16 cellular contexts compared by ENCODE assay signal in the genomic region with DNA sequence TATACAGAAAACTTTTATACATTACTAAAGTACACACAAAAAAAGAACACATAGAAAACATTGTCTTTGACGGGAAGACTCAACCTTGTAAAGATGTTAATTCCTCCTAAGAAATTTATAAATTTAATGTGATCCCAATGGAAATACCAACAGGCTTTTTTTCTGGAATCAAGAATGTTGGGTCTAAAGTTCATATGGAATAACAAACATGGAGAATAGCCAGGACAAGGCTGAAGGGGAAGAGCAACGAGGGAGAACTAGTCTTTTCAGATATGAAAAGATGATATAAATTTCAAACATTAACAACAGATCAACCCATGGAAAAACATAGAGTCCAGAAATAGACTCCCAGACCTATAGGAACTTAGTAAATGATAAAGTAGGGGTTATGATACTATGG. TPM values are rescaled to one million over a fixed set of nuclear protein-coding genes. Genes with fewer than 3 reads are reported as not detected.
DNase-seq lines count a peak whose midpoint lies in the region; ATAC-seq and TF ChIP-seq lines count a peak whose summit lies in the region.
"Had no signal": no experiment of that assay in that cellular context is flagged by ENCODE, and none has a peak within 500 bp of the region (broad histone marks: within the 10 kb centered on the region; RNA-seq: fewer than 3 reads in every experiment).

No MANE protein-coding gene starts in this region.

- peak overlapping the region in 1 of 2 donors; percentile 24 for H3K9ac ChIP-seq in liver (ENCODE audit: low read depth in 1 of 2, low read length in 2 of 2)

- H3K79me2 ChIP-seq in hepatocyte, result peaks cover 100% of the 10 kb centered on the region

- H3K4me3 Mint-ChIP-seq in natural killer cell, result no peak overlapping the region
- no peak overlapping the region for H3K4me3 Mint-ChIP-seq in natural killer cell treated with Interleukin-12 subunit alpha and Interleukin-12 subunit beta and Interleukin-15 and Interleukin-18, amount 100 ng/mL, for 72 hours
- H3K4me3 Mint-ChIP-seq: H9 had no signal

- H3K27me3 Mint-ChIP-seq in natural killer cell (ENCODE audit: low read depth in 2 of 2), result no peaks in the 10 kb centered on the region
- no peaks in the 10 kb centered on the region for H3K27me3 Mint-ChIP-seq in natural killer cell treated with Interleukin-12 subunit alpha and Interleukin-12 subunit beta and Interleukin-15 and Interleukin-18, amount 100 ng/mL, for 72 hours
- H3K27me3 Mint-ChIP-seq: CD4-positive, alpha-beta memory T cell had no signal

- peak overlapping the region; percentile 74 to 84 for H3K27ac Mint-ChIP-seq in natural killer cell
- peak overlapping the region in 1 of 2 donors; percentile 66 for H3K27ac Mint-ChIP-seq in natural killer cell treated with Interleukin-12 subunit alpha and Interleukin-12 subunit beta and Interleukin-15 and Interleukin-18, amount 100 ng/mL, for 72 hours
- H3K27ac Mint-ChIP-seq: H9 had no signal

- DNase-seq in natural killer cell, result no peak
- no peak for DNase-seq in natural killer cell treated with Interleukin-12 subunit alpha and Interleukin-12 subunit beta and Interleukin-15 and Interleukin-18, amount 100 ng/mL, for 72 hours (ENCODE audit: low spot score)
- DNase-seq in hepatocyte (ENCODE audit: low spot score), result no peak
- DNase-seq in activated CD4-positive, alpha-beta T cell treated with anti-CD3 and anti-CD28 coated beads for 4 hours, result no peak
- no peak for DNase-seq in psoas muscle
- DNase-seq in GF-D8 (lab: John Stamatoyannopoulos, UW), result no peak
- DNase-seq: BE2C; CD4-positive, alpha-beta memory T cell; COR-L47; DMS153; DMS79 treated with DMSO at 0.1 percent for 48 hours; EL; GOT3; H9 had no signal

- intact Hi-C loops in natural killer cell (cut with micrococcal nuclease), result no loop called here
- intact Hi-C loops in psoas muscle (cut with DNase I), result no loop called here

- H3K9me3 ChIP-seq in hepatocyte (ENCODE audit: low read depth) (no peaks in the 10 kb centered on the region), liver (ENCODE audit: control insufficient read depth in 4 of 4, low read length in 3 of 4) (no peaks in the 10 kb centered on the region), psoas muscle (no peaks in the 10 kb centered on the region)
- H3K9me3 ChIP-seq: BE2C had no signal

- peak overlapping the region; percentile 2 for H3K4me2 ChIP-seq in hepatocyte

- H3K27me3 ChIP-seq in hepatocyte (no peaks in the 10 kb centered on the region), liver (ENCODE audit: control insufficient read depth in 4 of 4, insufficient read depth in 4 of 4, low read length in 3 of 4) (no peaks in the 10 kb centered on the region), psoas muscle (ENCODE audit: insufficient read depth in 3 of 3, low read length in 2 of 3) (no peaks in the 10 kb centered on the region)
- H3K27me3 ChIP-seq: BE2C had no signal

- no peak for TF ChIP-seq CTCF in natural killer cell (IDR thresholded peaks at IDR 0.05)
- TF ChIP-seq CTCF in hepatocyte (IDR thresholded peaks at IDR 0.05; ENCODE audit: poor library complexity), result no peak
- TF ChIP-seq CTCF in liver (IDR thresholded peaks at IDR 0.05; ENCODE audit: low read depth, low read length, missing input control), result no peak
- no peak for TF ChIP-seq CTCF in psoas muscle (IDR thresholded peaks at IDR 0.05)

- no peak overlapping the region for H2AFZ ChIP-seq in hepatocyte

- ATAC-seq in natural killer cell, result no peak
- ATAC-seq in natural killer cell treated with Interleukin-12 subunit alpha and Interleukin-12 subunit beta and Interleukin-15 and Interleukin-18, amount 100 ng/mL, for 72 hours, result no peak
- ATAC-seq in psoas muscle, result no peak

- 59% methylated on average over 2 of the region's 2 CpGs for WGBS in hepatocyte (ENCODE audit: low lambda C conversion rate, missing lambda C conversion rate)
- WGBS in liver, result 31% methylated on average over 2 of the region's 2 CpGs
- WGBS in psoas muscle, 3 donors, result 70 to 85% (median 74%) methylated on average over 2 of the region's 2 CpGs

- no peak for TF ChIP-seq RAD21 in liver (IDR thresholded peaks at IDR 0.05)

- H3K36me3 ChIP-seq in hepatocyte (replicated peaks; ENCODE audit: insufficient read depth, low read depth) (no peaks in the 10 kb centered on the region), liver (ENCODE audit: control insufficient read depth in 4 of 4, insufficient read depth in 3 of 4, low read depth in 1 of 4, low read length in 3 of 4) (no peaks in the 10 kb centered on the region), psoas muscle (ENCODE audit: insufficient read depth in 1 of 2, low read depth in 1 of 2) (no peaks in the 10 kb centered on the region)

- no peaks in the 10 kb centered on the region for H3K9me2 ChIP-seq in hepatocyte (replicated peaks; ENCODE audit: insufficient read depth)

- peaks cover 88 to 92% of the 10 kb centered on the region in 2 donors for H3K4me1 Mint-ChIP-seq in natural killer cell
- H3K4me1 Mint-ChIP-seq in natural killer cell treated with Interleukin-12 subunit alpha and Interleukin-12 subunit beta and Interleukin-15 and Interleukin-18, amount 100 ng/mL, for 72 hours (ENCODE audit: low read depth in 2 of 2), result peaks cover 83 to 84% of the 10 kb centered on the region in 2 donors

- peaks cover 72% of the 10 kb centered on the region for H4K20me1 ChIP-seq in hepatocyte (ENCODE audit: insufficient read depth, poor library complexity, severe bottlenecking)

- H3K9me3 Mint-ChIP-seq in natural killer cell, result no peaks in the 10 kb centered on the region
- H3K9me3 Mint-ChIP-seq in natural killer cell treated with Interleukin-12 subunit alpha and Interleukin-12 subunit beta and Interleukin-15 and Interleukin-18, amount 100 ng/mL, for 72 hours, result no peaks in the 10 kb centered on the region
- H3K9me3 Mint-ChIP-seq: CD4-positive, alpha-beta memory T cell; H9 had no signal

- H3K4me1 ChIP-seq in hepatocyte (ENCODE audit: insufficient read depth) (peaks cover 16% of the 10 kb centered on the region), liver (ENCODE audit: control insufficient read depth in 4 of 4, insufficient read depth in 4 of 4, low read length in 3 of 4) (peaks cover 9 to 60% (median 34%) of the 10 kb centered on the region in 4 donors), psoas muscle (peaks cover 72% of the 10 kb centered on the region)
- H3K4me1 ChIP-seq: BE2C had no signal

- peak overlapping the region; percentile 2 for H3K27ac ChIP-seq in hepatocyte
- peak overlapping the region; percentile 65 to 78 for H3K27ac ChIP-seq in liver (ENCODE audit: low read depth in 1 of 2, low read length in 2 of 2)
- H3K27ac ChIP-seq in psoas muscle, result no peak overlapping the region
- H3K27ac ChIP-seq: C4-2B had no signal

- H3K36me3 Mint-ChIP-seq in natural killer cell, result peaks cover 7% of the 10 kb centered on the region
- peaks cover 37% of the 10 kb centered on the region for H3K36me3 Mint-ChIP-seq in natural killer cell treated with Interleukin-12 subunit alpha and Interleukin-12 subunit beta and Interleukin-15 and Interleukin-18, amount 100 ng/mL, for 72 hours

- H3K4me3 ChIP-seq in hepatocyte (no peak overlapping the region), liver (ENCODE audit: low read depth in 1 of 3, low read length in 3 of 3) (no peak overlapping the region), psoas muscle (no peak overlapping the region)

TF ChIP-seq in liver, 16 proteins besides CTCF, POLR2A, EP300 and RAD21 (continues in another document):
- TF ChIP-seq EGR1 (IDR thresholded peaks at IDR 0.05; ENCODE audit: low read depth in 2 of 2), result peak in 1 of 2 donors; percentile 82
- no peak for TF ChIP-seq NR2F2 (IDR thresholded peaks at IDR 0.05)
- peak; percentile 31 for TF ChIP-seq FOXA2 (IDR thresholded peaks at IDR 0.05)
- TF ChIP-seq TAF1 (conservative IDR thresholded peaks at IDR 0.05), result peak; percentile 10
- TF ChIP-seq SP1 (IDR thresholded peaks at IDR 0.05), result peak; percentile 77
- TF ChIP-seq, protein P1, sequence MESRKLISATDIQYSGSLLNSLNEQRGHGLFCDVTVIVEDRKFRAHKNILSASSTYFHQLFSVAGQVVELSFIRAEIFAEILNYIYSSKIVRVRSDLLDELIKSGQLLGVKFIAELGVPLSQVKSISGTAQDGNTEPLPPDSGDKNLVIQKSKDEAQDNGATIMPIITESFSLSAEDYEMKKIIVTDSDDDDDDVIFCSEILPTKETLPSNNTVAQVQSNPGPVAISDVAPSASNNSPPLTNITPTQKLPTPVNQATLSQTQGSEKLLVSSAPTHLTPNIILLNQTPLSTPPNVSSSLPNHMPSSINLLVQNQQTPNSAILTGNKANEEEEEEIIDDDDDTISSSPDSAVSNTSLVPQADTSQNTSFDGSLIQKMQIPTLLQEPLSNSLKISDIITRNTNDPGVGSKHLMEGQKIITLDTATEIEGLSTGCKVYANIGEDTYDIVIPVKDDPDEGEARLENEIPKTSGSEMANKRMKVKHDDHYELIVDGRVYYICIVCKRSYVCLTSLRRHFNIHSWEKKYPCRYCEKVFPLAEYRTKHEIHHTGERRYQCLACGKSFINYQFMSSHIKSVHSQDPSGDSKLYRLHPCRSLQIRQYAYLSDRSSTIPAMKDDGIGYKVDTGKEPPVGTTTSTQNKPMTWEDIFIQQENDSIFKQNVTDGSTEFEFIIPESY (IDR thresholded peaks at IDR 0.05), result peak; percentile 14

RNA-seq across cellular contexts. Expression of gene HIPK2, which starts 19.8 kb away (rescaled TPM):
- 100 to 1,000 TPM; 127 to 145 (median 144) TPM for total RNA-seq in natural killer cell
- 100 to 1,000 TPM; 152 to 245 TPM for total RNA-seq in natural killer cell treated with Interleukin-12 subunit alpha and Interleukin-12 subunit beta and Interleukin-15 and Interleukin-18, amount 100 ng/mL, for 72 hours
- total RNA-seq in hepatocyte, result 18.5 and 22.9 TPM in 2 replicates
- polyA plus RNA-seq in hepatocyte, result 12.2 and 18.2 TPM in 2 replicates
- total RNA-seq in liver, result 10 to 100 TPM; 13.1 to 48.8 TPM
- 10 to 100 TPM; 15.1 to 18.1 TPM for polyA plus RNA-seq in liver
- 100 to 1,000 TPM in 2 of 4 donors, 10 to 100 TPM in 2; 74.7 to 166 (median 99.6) TPM for total RNA-seq in psoas muscle
- polyA plus RNA-seq in psoas muscle, result 10 to 100 TPM; 18.1 to 78.5 (median 26.0) TPM
